ENCODE assay signal across 12 cellular contexts in genomic region chr6:10355115-10355702, GRCh38. TPM values are rescaled to one million over a fixed set of nuclear protein-coding genes. Genes with fewer than 3 reads are reported as not detected.
DNase-seq lines count a peak whose midpoint lies in the region; ATAC-seq and TF ChIP-seq lines count a peak whose summit lies in the region.
"Had no signal": no experiment of that assay in that cellular context is flagged by ENCODE, and none has a peak within 500 bp of the region (broad histone marks: within the 10 kb centered on the region; RNA-seq: fewer than 3 reads in every experiment).

No MANE protein-coding gene starts in this region.

- WGBS in neuronal stem cell (ENCODE audit: extremely low coverage in 2 of 2, insufficient read length in 2 of 2, insufficient replicate concordance in 1 of 2), 2 donors: no CpG with 5 or more reads among the region's 6 CpGs

- H3K4me3 ChIP-seq in neuronal stem cell (ENCODE audit: low read length in 2 of 2): no peak overlapping the region
- H3K4me3 ChIP-seq: SK-N-MC had no signal

- H2BK12ac ChIP-seq in neuronal stem cell (ENCODE audit: low read length): no peak overlapping the region

- no peak for TF ChIP-seq CTCF in GM10266 (IDR thresholded peaks at IDR 0.05; ENCODE audit: control insufficient read depth, insufficient read depth, low read depth, missing control alignments)
- TF ChIP-seq CTCF in GM20000 (IDR thresholded peaks at IDR 0.05; ENCODE audit: extremely low read depth, missing control alignments): no peak
- peak; percentile 12 for TF ChIP-seq CTCF in foreskin keratinocyte (conservative IDR thresholded peaks at IDR 0.05)

- no peaks in the 10 kb centered on the region for H3K79me1 ChIP-seq in neuronal stem cell (ENCODE audit: low read depth, low read length)

- H3K27ac Mint-ChIP-seq in activated CD8-positive, alpha-beta T cell treated with anti-CD3 and anti-CD28 coated beads, Interleukin-2, amount 10 ng/mL, durations not matched to agents 7 days and 5 days: no peak overlapping the region
- H3K27ac Mint-ChIP-seq: CD4-positive, CD25-positive, alpha-beta regulatory T cell had no signal

- no peak overlapping the region for H4K91ac ChIP-seq in neuronal stem cell (ENCODE audit: low read depth, low read length, poor library complexity)

- H3K27me3 ChIP-seq in foreskin keratinocyte (no peaks in the 10 kb centered on the region), neuronal stem cell (ENCODE audit: control insufficient read depth in 3 of 3, insufficient read depth in 3 of 3, low read depth in 1 of 3, low read length in 3 of 3) (no peaks in the 10 kb centered on the region)

- H2BK120ac ChIP-seq in neuronal stem cell (ENCODE audit: low read depth, low read length): no peak overlapping the region

- H3K23ac ChIP-seq in neuronal stem cell (ENCODE audit: low read depth, low read length, poor library complexity): no peak overlapping the region

- H3K4me1 ChIP-seq in foreskin keratinocyte (peaks cover 12% of the 10 kb centered on the region), neuronal stem cell (ENCODE audit: control insufficient read depth in 2 of 2, insufficient read depth in 1 of 2, low read depth in 1 of 2, low read length in 2 of 2) (no peaks in the 10 kb centered on the region)

- DNase-seq in GM10266 (ENCODE audit: extremely low spot score) (peak; percentile 61), GM20000 (ENCODE audit: low spot score) (peak; percentile 54), foreskin keratinocyte (peak; percentile 76 to 87), NCI-H82 treated with DMSO at 0.1 percent for 48 hours (lab: John Stamatoyannopoulos, UW; ENCODE audit: unreplicated experiment) (no peak), neuronal stem cell (ENCODE audit: low spot score) (no peak)
- no peak for DNase-seq in activated CD8-positive, alpha-beta T cell treated with anti-CD3 and anti-CD28 coated beads, Interleukin-2, amount 10 ng/mL, durations not matched to agents 7 days and 5 days
- DNase-seq in stimulated activated naive CD8-positive, alpha-beta T cell treated with anti-CD3 and anti-CD28 coated beads, Interleukin-15, Interleukin-2, amounts not matched to agents 100 U/mL and 50 U/mL, for 24 hours: no peak
- DNase-seq: activated CD4-positive, CD25-positive, alpha-beta regulatory T cell; CD4-positive, CD25-positive, alpha-beta regulatory T cell; NCI-H524 treated with DMSO at 0.1 percent for 48 hours had no signal

- no peak overlapping the region for H3K14ac ChIP-seq in neuronal stem cell (ENCODE audit: low read length)

- POLR2A ChIA-PET in activated CD8-positive, alpha-beta T cell treated with anti-CD3 and anti-CD28 coated beads, Interleukin-2, amount 10 ng/mL, durations not matched to agents 7 days and 5 days (lab: Charles Lee): no interaction called here

- H3K36me3 Mint-ChIP-seq in activated CD8-positive, alpha-beta T cell treated with anti-CD3 and anti-CD28 coated beads, Interleukin-2, amount 10 ng/mL, durations not matched to agents 7 days and 5 days (ENCODE audit: low read depth): no peaks in the 10 kb centered on the region
- H3K36me3 Mint-ChIP-seq: CD4-positive, CD25-positive, alpha-beta regulatory T cell had no signal

- CTCF ChIA-PET in activated CD8-positive, alpha-beta T cell treated with anti-CD3 and anti-CD28 coated beads, Interleukin-2, amount 10 ng/mL, durations not matched to agents 7 days and 5 days (lab: Charles Lee): no interaction called here

- H3K9me3 Mint-ChIP-seq in activated CD8-positive, alpha-beta T cell treated with anti-CD3 and anti-CD28 coated beads, Interleukin-2, amount 10 ng/mL, durations not matched to agents 7 days and 5 days (ENCODE audit: insufficient read depth): no peaks in the 10 kb centered on the region

- no peak overlapping the region for H3K4ac ChIP-seq in neuronal stem cell (ENCODE audit: low read length)

- no peaks in the 10 kb centered on the region for H3K9me3 ChIP-seq in neuronal stem cell (replicated peaks in 1 of 2; ENCODE audit: control insufficient read depth in 2 of 2, insufficient read depth in 1 of 2, low read depth in 1 of 2, low read length in 2 of 2)

- no peak overlapping the region for H2AK5ac ChIP-seq in neuronal stem cell (ENCODE audit: low read depth, low read length)

- no peak overlapping the region for H4K8ac ChIP-seq in neuronal stem cell (ENCODE audit: low read depth, low read length)

- no peak overlapping the region for H3K4me3 Mint-ChIP-seq in activated CD8-positive, alpha-beta T cell treated with anti-CD3 and anti-CD28 coated beads, Interleukin-2, amount 10 ng/mL, durations not matched to agents 7 days and 5 days
- H3K4me3 Mint-ChIP-seq: CD4-positive, CD25-positive, alpha-beta regulatory T cell had no signal

- H3K4me1 Mint-ChIP-seq in activated CD8-positive, alpha-beta T cell treated with anti-CD3 and anti-CD28 coated beads, Interleukin-2, amount 10 ng/mL, durations not matched to agents 7 days and 5 days (ENCODE audit: low read depth): no peaks in the 10 kb centered on the region

- no peak overlapping the region for H3K9ac ChIP-seq in neuronal stem cell (ENCODE audit: low read depth, low read length, poor library complexity)

- no peak overlapping the region for H3K4me2 ChIP-seq in neuronal stem cell (ENCODE audit: insufficient read depth, low read length, poor library complexity, severe bottlenecking)

- no peaks in the 10 kb centered on the region for H3K27me3 Mint-ChIP-seq in activated CD8-positive, alpha-beta T cell treated with anti-CD3 and anti-CD28 coated beads, Interleukin-2, amount 10 ng/mL, durations not matched to agents 7 days and 5 days (ENCODE audit: low read depth)
- H3K27me3 Mint-ChIP-seq: CD4-positive, CD25-positive, alpha-beta regulatory T cell had no signal

- no peak overlapping the region for H2BK5ac ChIP-seq in neuronal stem cell (ENCODE audit: low read length)

- no peaks in the 10 kb centered on the region for H3K36me3 ChIP-seq in neuronal stem cell (replicated peaks in 1 of 2; ENCODE audit: control insufficient read depth in 2 of 2, insufficient read depth in 2 of 2, low read length in 2 of 2)

- H2BK15ac ChIP-seq in neuronal stem cell (ENCODE audit: low read length): no peak overlapping the region

- no peak overlapping the region for H2AFZ ChIP-seq in neuronal stem cell (ENCODE audit: low read length)

- H3K27ac ChIP-seq in foreskin keratinocyte: peak overlapping the region; percentile 82
- no peak overlapping the region for H3K27ac ChIP-seq in neuronal stem cell (replicated peaks; ENCODE audit: low read length)
- H3K27ac ChIP-seq: SK-N-MC had no signal

- peak; percentile 66 for ATAC-seq in HG03469 (IDR thresholded peaks at IDR 0.05; ENCODE audit: unreplicated experiment)
- ATAC-seq in foreskin keratinocyte: peak; percentile 89
- no peak for ATAC-seq in activated CD8-positive, alpha-beta T cell treated with anti-CD3 and anti-CD28 coated beads, Interleukin-2, amount 10 ng/mL, durations not matched to agents 7 days and 5 days
- ATAC-seq in stimulated activated naive CD8-positive, alpha-beta T cell treated with anti-CD3 and anti-CD28 coated beads, Interleukin-15, Interleukin-2, amounts not matched to agents 100 U/mL and 50 U/mL, for 24 hours: no peak

- no peak overlapping the region for H3K18ac ChIP-seq in neuronal stem cell (ENCODE audit: low read length)

RNA-seq across cellular contexts. Expression of gene TFAP2A, which starts 59.7 kb away (rescaled TPM):
- total RNA-seq in foreskin keratinocyte: 35.2 and 37.0 TPM in 2 replicates
- 26.0 and 30.9 TPM in 2 replicates for polyA plus RNA-seq in foreskin keratinocyte
- not detected for total RNA-seq in activated CD8-positive, alpha-beta T cell treated with anti-CD3 and anti-CD28 coated beads, Interleukin-2, amount 10 ng/mL, durations not matched to agents 7 days and 5 days
- 0.53 TPM for polyA plus RNA-seq in neuronal stem cell (2013, experiment 1 of 2)
- polyA plus RNA-seq in neuronal stem cell (2013, experiment 2 of 2): 0.54 TPM
- total RNA-seq: CD4-positive, CD25-positive, alpha-beta regulatory T cell had no signal
- polyA plus RNA-seq: CD4-positive, CD25-positive, alpha-beta regulatory T cell had no signal

Comparison
In these comparisons a context has a peak if more than half of its experiments do, and no peak if none do; other contexts are left out.
1. DNase-seq: peak in GM10266 (single experiment), GM20000 (single experiment) and foreskin keratinocyte (2 of 2); none in NCI-H82 treated with DMSO at 0.1 percent for 48 hours (single experiment), activated CD8-positive, alpha-beta T cell treated with anti-CD3 and anti-CD28 coated beads, Interleukin-2, amount 10 ng/mL, durations not matched to agents 7 days and 5 days (single experiment), stimulated activated naive CD8-positive, alpha-beta T cell treated with anti-CD3 and anti-CD28 coated beads, Interleukin-15, Interleukin-2, amounts not matched to agents 100 U/mL and 50 U/mL, for 24 hours (single experiment) and neuronal stem cell (single experiment).
2. ATAC-seq: peak in HG03469 (single experiment) and foreskin keratinocyte (single experiment); none in activated CD8-positive, alpha-beta T cell treated with anti-CD3 and anti-CD28 coated beads, Interleukin-2, amount 10 ng/mL, durations not matched to agents 7 days and 5 days (single experiment) and stimulated activated naive CD8-positive, alpha-beta T cell treated with anti-CD3 and anti-CD28 coated beads, Interleukin-15, Interleukin-2, amounts not matched to agents 100 U/mL and 50 U/mL, for 24 hours (single experiment).
3. RNA of gene TFAP2A, which starts 59.7 kb away (total RNA-seq): 35.2 to 37.0 TPM in foreskin keratinocyte; not detected in activated CD8-positive, alpha-beta T cell treated with anti-CD3 and anti-CD28 coated beads, Interleukin-2, amount 10 ng/mL, durations not matched to agents 7 days and 5 days; every median in the first group is over 10 times any median in the second.